In genomic region chr1:94522304-94522703, GRCh38 we compare ENCODE assay signal across 8 cellular contexts. TPM values are rescaled to one million over a fixed set of nuclear protein-coding genes. Genes with fewer than 3 reads are reported as not detected.
DNase-seq lines count a peak whose midpoint lies in the region; ATAC-seq and TF ChIP-seq lines count a peak whose summit lies in the region.

No MANE protein-coding gene starts in this region.

- DNase-seq in EL (peak; percentile 66), NCI-H146 treated with DMSO at 0.1 percent for 48 hours (lab: John Stamatoyannopoulos, UW; ENCODE audit: unreplicated experiment) (peak; percentile 6), colonic mucosa (peak; percentile 36), neural crest cell (ENCODE audit: low read depth, low spot score) (no peak), NCI-H2107 (lab: John Stamatoyannopoulos, UW) (no peak)
- DNase-seq in activated CD4-positive, alpha-beta T cell treated with anti-CD3 and anti-CD28 coated beads, Interleukin-2, amount 50 U/mL, for 48 hours: no peak
- no peak for DNase-seq in T-helper 2 cell treated with Interferon-gamma antibody and Interleukin-4, amounts not matched to agents 5 μg/mL and 100 μg/mL, for 36 hours (ENCODE audit: low spot score)

- H3K36me3 ChIP-seq in colonic mucosa: no peaks in the 10 kb centered on the region

- no peak overlapping the region for H3K4me3 Mint-ChIP-seq in neural crest cell
- H3K4me3 Mint-ChIP-seq in T-helper 2 cell treated with Interferon-gamma antibody and Interleukin-4, amounts not matched to agents 5 μg/mL and 100 μg/mL, for 36 hours: no peak overlapping the region

- peaks cover 9% of the 10 kb centered on the region for H3K4me1 Mint-ChIP-seq in neural crest cell
- no peaks in the 10 kb centered on the region for H3K4me1 Mint-ChIP-seq in T-helper 2 cell treated with Interferon-gamma antibody and Interleukin-4, amounts not matched to agents 5 μg/mL and 100 μg/mL, for 36 hours (ENCODE audit: low read depth)

- no peaks in the 10 kb centered on the region for H3K9me3 ChIP-seq in colonic mucosa

- no peaks in the 10 kb centered on the region for H3K27me3 ChIP-seq in colonic mucosa

- no peak for ATAC-seq in HG03520 (IDR thresholded peaks at IDR 0.05; ENCODE audit: unreplicated experiment)

- H3K4me1 ChIP-seq in colonic mucosa: no peaks in the 10 kb centered on the region

- intact Hi-C loops in colonic mucosa (cut with DNase I): loop anchor here (5.0 kb wide), 1 partner anchor 285 kb away; no protein-coding TSS in a partner anchor

- no peaks in the 10 kb centered on the region for H3K27me3 Mint-ChIP-seq in neural crest cell (ENCODE audit: low read depth)
- H3K27me3 Mint-ChIP-seq in T-helper 2 cell treated with Interferon-gamma antibody and Interleukin-4, amounts not matched to agents 5 μg/mL and 100 μg/mL, for 36 hours (ENCODE audit: low read depth): peaks cover 11% of the 10 kb centered on the region

- no peak overlapping the region for H3K4me3 ChIP-seq in colonic mucosa

- no peaks in the 10 kb centered on the region for H3K9me3 Mint-ChIP-seq in neural crest cell
- H3K9me3 Mint-ChIP-seq in T-helper 2 cell treated with Interferon-gamma antibody and Interleukin-4, amounts not matched to agents 5 μg/mL and 100 μg/mL, for 36 hours: no peaks in the 10 kb centered on the region

- H3K9ac ChIP-seq in colonic mucosa (ENCODE audit: low read depth in 2 of 2, low read length in 2 of 2): no peak overlapping the region

- H3K27ac ChIP-seq in colonic mucosa: no peak overlapping the region

- H3K36me3 Mint-ChIP-seq in neural crest cell (ENCODE audit: low read depth): no peaks in the 10 kb centered on the region
- H3K36me3 Mint-ChIP-seq in T-helper 2 cell treated with Interferon-gamma antibody and Interleukin-4, amounts not matched to agents 5 μg/mL and 100 μg/mL, for 36 hours (ENCODE audit: low read depth): no peaks in the 10 kb centered on the region

- no peak overlapping the region for H3K27ac Mint-ChIP-seq in neural crest cell (ENCODE audit: unreplicated experiment)
- H3K27ac Mint-ChIP-seq in T-helper 2 cell treated with Interferon-gamma antibody and Interleukin-4, amounts not matched to agents 5 μg/mL and 100 μg/mL, for 36 hours: no peak overlapping the region

- TF ChIP-seq CTCF in colonic mucosa (IDR thresholded peaks at IDR 0.05) (peak; percentile 25), neural crest cell (conservative IDR thresholded peaks at IDR 0.05) (peak; percentile 67)

RNA-seq across cellular contexts. Expression of gene F3, which starts 19.3 kb away (rescaled TPM):
- total RNA-seq in colonic mucosa: 10 to 100 TPM; 20.9 to 44.8 TPM
- total RNA-seq in neural crest cell: 4.4 and 4.6 TPM in 2 replicates

Comparison
In these comparisons a context has a peak if more than half of its experiments do, and no peak if none do; other contexts are left out.
1. DNase-seq: peak in EL (single experiment), NCI-H146 treated with DMSO at 0.1 percent for 48 hours (single experiment) and colonic mucosa (single experiment); none in neural crest cell (single experiment), activated CD4-positive, alpha-beta T cell treated with anti-CD3 and anti-CD28 coated beads, Interleukin-2, amount 50 U/mL, for 48 hours (0 of 2), T-helper 2 cell treated with Interferon-gamma antibody and Interleukin-4, amounts not matched to agents 5 μg/mL and 100 μg/mL, for 36 hours (single experiment) and NCI-H2107 (single experiment).